Comparison of ENCODE assay signal across 8 cellular contexts in genomic region chr5:95731571-95732554, GRCh38. TPM values are rescaled to one million over a fixed set of nuclear protein-coding genes. Genes with fewer than 3 reads are reported as not detected.
DNase-seq lines count a peak whose midpoint lies in the region; ATAC-seq and TF ChIP-seq lines count a peak whose summit lies in the region.

No MANE protein-coding gene starts in this region.

- 0 to 1% methylated on average over 64 of the region's 64 CpGs for WGBS in aorta, 2 donors

- H3K27me3 ChIP-seq in aorta (ENCODE audit: control insufficient read depth in 1 of 2, insufficient read depth in 2 of 2, low read length in 1 of 2), result no peaks in the 10 kb centered on the region

- DNase-seq in NCI-H82 (lab: John Stamatoyannopoulos, UW) (peak; percentile 55), NCI-H82 treated with DMSO at 0.1 percent for 48 hours (lab: John Stamatoyannopoulos, UW; ENCODE audit: unreplicated experiment) (no peak), NCI-H2171 treated with DMSO at 0.1 percent for 48 hours (lab: John Stamatoyannopoulos, UW) (peak; percentile 5), fibroblast of villous mesenchyme (ENCODE audit: low read depth) (peak; percentile 59), neural crest cell (ENCODE audit: low read depth, low spot score) (peak; percentile 59), aorta (peak; percentile 70 to 87)
- no peak for DNase-seq in activated T-helper 1 cell treated with anti-CD3 and anti-CD28 coated beads, Interleukin-12 subunit alpha, Interleukin-12 subunit beta, Interleukin-2, Interleukin-4 antibody, amounts not matched to agents 30 ng/mL and 10 ng/mL and 1 ng/mL, durations not matched to agents 14 hours and 24 hours and 36 hours (ENCODE audit: low spot score)

- H3K9me3 ChIP-seq in aorta (ENCODE audit: control insufficient read depth, low read length), result no peaks in the 10 kb centered on the region

- ATAC-seq in HG02623 (IDR thresholded peaks at IDR 0.05; ENCODE audit: unreplicated experiment) (peak; percentile 19), aorta (ENCODE audit: low FRiP score) (peak; percentile 35)

- H3K27ac Mint-ChIP-seq in activated T-helper 1 cell treated with anti-CD3 and anti-CD28 coated beads, Interleukin-12 subunit alpha, Interleukin-12 subunit beta, Interleukin-2, Interleukin-4 antibody, amounts not matched to agents 30 ng/mL and 10 ng/mL and 1 ng/mL, durations not matched to agents 14 hours and 24 hours and 36 hours, result no peak overlapping the region
- H3K27ac Mint-ChIP-seq in neural crest cell (ENCODE audit: unreplicated experiment), result peak overlapping the region; percentile 89

- peak overlapping the region in 1 of 2 donors; percentile 9 for H3K27ac ChIP-seq in aorta (ENCODE audit: low read depth in 1 of 2, low read length in 2 of 2)

- peak overlapping the region; percentile 81 for H3K4me3 Mint-ChIP-seq in activated T-helper 1 cell treated with anti-CD3 and anti-CD28 coated beads, Interleukin-12 subunit alpha, Interleukin-12 subunit beta, Interleukin-2, Interleukin-4 antibody, amounts not matched to agents 30 ng/mL and 10 ng/mL and 1 ng/mL, durations not matched to agents 14 hours and 24 hours and 36 hours
- H3K4me3 Mint-ChIP-seq in neural crest cell, result peak overlapping the region; percentile 95

- no peaks in the 10 kb centered on the region for H3K9me3 Mint-ChIP-seq in activated T-helper 1 cell treated with anti-CD3 and anti-CD28 coated beads, Interleukin-12 subunit alpha, Interleukin-12 subunit beta, Interleukin-2, Interleukin-4 antibody, amounts not matched to agents 30 ng/mL and 10 ng/mL and 1 ng/mL, durations not matched to agents 14 hours and 24 hours and 36 hours
- H3K9me3 Mint-ChIP-seq in neural crest cell, result no peaks in the 10 kb centered on the region

- no peaks in the 10 kb centered on the region for H3K36me3 ChIP-seq in aorta (ENCODE audit: control insufficient read depth in 1 of 2, insufficient read depth in 2 of 2, low read length in 1 of 2)

- intact Hi-C loops in activated T-helper 1 cell treated with anti-CD3 and anti-CD28 coated beads, Interleukin-12 subunit alpha, Interleukin-12 subunit beta, Interleukin-2, Interleukin-4 antibody, amounts not matched to agents 30 ng/mL and 10 ng/mL and 1 ng/mL, durations not matched to agents 14 hours and 24 hours and 36 hours (cut with micrococcal nuclease), result no loop called here
- intact Hi-C loops in aorta (cut with DNase I), result loop anchor here in 1 of 2 donors (5.0 to 10.0 kb wide), 2 partner anchors 67 to 115 kb away; no protein-coding TSS in a partner anchor

- peaks cover 64% of the 10 kb centered on the region for H3K27me3 Mint-ChIP-seq in activated T-helper 1 cell treated with anti-CD3 and anti-CD28 coated beads, Interleukin-12 subunit alpha, Interleukin-12 subunit beta, Interleukin-2, Interleukin-4 antibody, amounts not matched to agents 30 ng/mL and 10 ng/mL and 1 ng/mL, durations not matched to agents 14 hours and 24 hours and 36 hours (ENCODE audit: insufficient read depth)
- H3K27me3 Mint-ChIP-seq in neural crest cell (ENCODE audit: low read depth), result peaks cover 7% of the 10 kb centered on the region

- peaks cover 17% of the 10 kb centered on the region for H3K4me1 Mint-ChIP-seq in activated T-helper 1 cell treated with anti-CD3 and anti-CD28 coated beads, Interleukin-12 subunit alpha, Interleukin-12 subunit beta, Interleukin-2, Interleukin-4 antibody, amounts not matched to agents 30 ng/mL and 10 ng/mL and 1 ng/mL, durations not matched to agents 14 hours and 24 hours and 36 hours (ENCODE audit: low read depth)
- H3K4me1 Mint-ChIP-seq in neural crest cell, result peaks cover 41% of the 10 kb centered on the region

- peak overlapping the region; percentile 77 for H3K4me3 ChIP-seq in fibroblast of villous mesenchyme (ENCODE audit: low read depth, low read length)
- H3K4me3 ChIP-seq in aorta (ENCODE audit: low read length in 2 of 2), result peak overlapping the region; percentile 38 to 80

- no peaks in the 10 kb centered on the region for H3K4me1 ChIP-seq in aorta (ENCODE audit: control insufficient read depth in 1 of 2, insufficient read depth in 2 of 2, low read length in 2 of 2)

- no peaks in the 10 kb centered on the region for H3K36me3 Mint-ChIP-seq in activated T-helper 1 cell treated with anti-CD3 and anti-CD28 coated beads, Interleukin-12 subunit alpha, Interleukin-12 subunit beta, Interleukin-2, Interleukin-4 antibody, amounts not matched to agents 30 ng/mL and 10 ng/mL and 1 ng/mL, durations not matched to agents 14 hours and 24 hours and 36 hours (ENCODE audit: low read depth)
- H3K36me3 Mint-ChIP-seq in neural crest cell (ENCODE audit: low read depth), result no peaks in the 10 kb centered on the region

- TF ChIP-seq CTCF in fibroblast of villous mesenchyme (IDR thresholded peaks at IDR 0.05; ENCODE audit: insufficient read depth, low read depth, low read length) (no peak), neural crest cell (conservative IDR thresholded peaks at IDR 0.05) (no peak)

RNA-seq across cellular contexts. Expression of gene RHOBTB3, which starts 0.7 kb away (rescaled TPM):
- total RNA-seq in activated T-helper 1 cell treated with anti-CD3 and anti-CD28 coated beads, Interleukin-12 subunit alpha, Interleukin-12 subunit beta, Interleukin-2, Interleukin-4 antibody, amounts not matched to agents 30 ng/mL and 10 ng/mL and 1 ng/mL, durations not matched to agents 14 hours and 24 hours and 36 hours, result 0.36 and 0.71 TPM in 2 replicates
- 370 and 720 TPM in 2 replicates for total RNA-seq in fibroblast of villous mesenchyme
- 62.6 and 66.9 TPM in 2 replicates for total RNA-seq in neural crest cell
- total RNA-seq in aorta, result 10 to 100 TPM; 36.8 to 53.2 TPM
- polyA plus RNA-seq in aorta, result 10 to 100 TPM; 11.8 to 13.4 TPM

RNA-seq across cellular contexts. Expression of gene SPATA9, which starts 49.1 kb away (rescaled TPM):
- not detected in 2 replicates for total RNA-seq in activated T-helper 1 cell treated with anti-CD3 and anti-CD28 coated beads, Interleukin-12 subunit alpha, Interleukin-12 subunit beta, Interleukin-2, Interleukin-4 antibody, amounts not matched to agents 30 ng/mL and 10 ng/mL and 1 ng/mL, durations not matched to agents 14 hours and 24 hours and 36 hours
- total RNA-seq in fibroblast of villous mesenchyme (1.3 TPM in 2 replicates), neural crest cell (0.68 and 1.0 TPM in 2 replicates), aorta (under 1 TPM; 0.45 to 0.60 TPM)
- under 1 TPM in 1 of 2 donors, not detected in 1; 0.38 TPM for polyA plus RNA-seq in aorta

Comparison
In these comparisons a context has a peak if more than half of its experiments do, and no peak if none do; other contexts are left out.
1. DNase-seq: peak in NCI-H82 (single experiment), NCI-H2171 treated with DMSO at 0.1 percent for 48 hours (single experiment), fibroblast of villous mesenchyme (single experiment), neural crest cell (single experiment) and aorta (2 of 2); none in NCI-H82 treated with DMSO at 0.1 percent for 48 hours (single experiment) and activated T-helper 1 cell treated with anti-CD3 and anti-CD28 coated beads, Interleukin-12 subunit alpha, Interleukin-12 subunit beta, Interleukin-2, Interleukin-4 antibody, amounts not matched to agents 30 ng/mL and 10 ng/mL and 1 ng/mL, durations not matched to agents 14 hours and 24 hours and 36 hours (single experiment).
2. RNA of gene RHOBTB3, which starts 0.7 kb away (total RNA-seq): 370 to 720 TPM in fibroblast of villous mesenchyme, 62.6 to 66.9 TPM in neural crest cell and 36.8 to 53.2 TPM in aorta; 0.36 to 0.71 TPM in activated T-helper 1 cell treated with anti-CD3 and anti-CD28 coated beads, Interleukin-12 subunit alpha, Interleukin-12 subunit beta, Interleukin-2, Interleukin-4 antibody, amounts not matched to agents 30 ng/mL and 10 ng/mL and 1 ng/mL, durations not matched to agents 14 hours and 24 hours and 36 hours; every median in the first group is over 10 times any median in the second.